Comparison of ENCODE assay signal across 1 cellular context in genomic region chr19:14567079-14567478, GRCh38.
TF ChIP-seq lines count a peak whose summit lies in the region.

No MANE protein-coding gene starts in this region.

TF ChIP-seq in K562, 482 proteins besides CTCF, POLR2A, EP300 and RAD21:
- TF ChIP-seq ZNF143 (CRISPR knock-in tag; IDR thresholded peaks at IDR 0.05) (no peak), POLR2G (IDR thresholded peaks at IDR 0.05; ENCODE audit: low read depth, low read length) (peak; percentile 36)
